In genomic region chr7:130821864-130822263, GRCh38 we compare ENCODE assay signal across 18 cellular contexts.
"Had no signal": no experiment of that assay in that cellular context is flagged by ENCODE, and none has a peak within 500 bp of the region (broad histone marks: within the 10 kb centered on the region; RNA-seq: fewer than 3 reads in every experiment).

No MANE protein-coding gene starts in this region.

- H3K27ac ChIP-seq: esophagus muscularis mucosa, hepatocyte, left ventricle myocardium inferior, upper lobe of left lung had no signal

- H3K27ac Mint-ChIP-seq: activated naive CD4-positive, alpha-beta T cell treated with anti-CD3 and anti-CD28 coated beads, Interleukin-2, amount 50 U/mL, for 24 hours; brain; memory B cell; natural killer cell treated with Interleukin-12 subunit alpha and Interleukin-12 subunit beta and Interleukin-15 and Interleukin-18, amount 100 ng/mL, for 72 hours had no signal

- H3K27me3 Mint-ChIP-seq: memory B cell had no signal

- H3K4me1 Mint-ChIP-seq: brain, memory B cell had no signal

- H3K27me3 ChIP-seq: esophagus muscularis mucosa, hepatocyte, upper lobe of left lung had no signal

- H3K4me3 Mint-ChIP-seq: activated naive CD4-positive, alpha-beta T cell treated with anti-CD3 and anti-CD28 coated beads, Interleukin-2, amount 50 U/mL, for 24 hours; brain; memory B cell; natural killer cell treated with Interleukin-12 subunit alpha and Interleukin-12 subunit beta and Interleukin-15 and Interleukin-18, amount 100 ng/mL, for 72 hours had no signal

- H3K4me3 ChIP-seq: esophagus muscularis mucosa, hepatocyte, left ventricle myocardium inferior, upper lobe of left lung had no signal

- ATAC-seq: natural killer cell treated with Interleukin-12 subunit alpha and Interleukin-12 subunit beta and Interleukin-15 and Interleukin-18, amount 100 ng/mL, for 72 hours had no signal

- DNase-seq: activated CD4-positive, alpha-beta T cell treated with anti-CD3 and anti-CD28 coated beads, Interleukin-2, amount 50 U/mL, for 1 hour; activated CD8-positive, alpha-beta memory T cell treated with anti-CD3 and anti-CD28 coated beads for 24 hours; amniotic stem cell; cortex of kidney; effector CD4-positive, alpha-beta T cell; kidney; left ventricle myocardium inferior; posterior cingulate gyrus; stimulated activated CD4-positive, alpha-beta T cell treated with anti-CD3 and anti-CD28 coated beads, Interleukin-2, amount 100 ng/mL, for 48 hours; stimulated activated naive CD8-positive, alpha-beta T cell treated with anti-CD3 and anti-CD28 coated beads, Interleukin-15, Interleukin-2, amounts not matched to agents 100 U/mL and 50 U/mL, for 24 hours; T-helper 9 cell; upper lobe of left lung had no signal

- H3K36me3 ChIP-seq: esophagus muscularis mucosa, left ventricle myocardium inferior, upper lobe of left lung had no signal

- H3K4me1 ChIP-seq: esophagus muscularis mucosa, left ventricle myocardium inferior, upper lobe of left lung had no signal
